23 cellular contexts compared by ENCODE assay signal in genomic region chr2:134307334-134307733, GRCh38.
A peak's percentile ranks its signal among the peaks of the same experiment; 100 is the strongest.
DNase-seq lines count a peak whose midpoint lies in the region; ATAC-seq and TF ChIP-seq lines count a peak whose summit lies in the region.
"Had no signal": no experiment of that assay in that cellular context is flagged by ENCODE, and none has a peak within 500 bp of the region (broad histone marks: within the 10 kb centered on the region; RNA-seq: fewer than 3 reads in every experiment).

No MANE protein-coding gene starts in this region.

- no peaks in the 10 kb centered on the region for H3K9me3 ChIP-seq in WERI-Rb-1 (ENCODE audit: severe bottlenecking)

- peak overlapping the region; percentile 33 for H3K27ac ChIP-seq in WERI-Rb-1
- H3K27ac ChIP-seq: KMS-11, VCaP had no signal

- no peak for TF ChIP-seq CTCF in WERI-Rb-1 (IDR thresholded peaks at IDR 0.05; ENCODE audit: low read depth, low read length)

- no peaks in the 10 kb centered on the region for H3K27me3 ChIP-seq in WERI-Rb-1 (ENCODE audit: insufficient read depth, low read depth, severe bottlenecking)

- no peaks in the 10 kb centered on the region for H3K27me3 Mint-ChIP-seq in stimulated activated naive CD8-positive, alpha-beta T cell treated with anti-CD3 and anti-CD28 coated beads, Interleukin-15, Interleukin-2, amounts not matched to agents 100 ng/mL and 50 ng/mL, for 24 hours
- H3K27me3 Mint-ChIP-seq in stimulated activated naive CD8-positive, alpha-beta T cell treated with anti-CD3 and anti-CD28 coated beads, Interleukin-15, amount 100 ng/mL, for 72 hours, result no peaks in the 10 kb centered on the region
- H3K27me3 Mint-ChIP-seq: activated CD4-positive, alpha-beta memory T cell treated with anti-CD3 and anti-CD28 coated beads for 36 hours; activated naive CD4-positive, alpha-beta T cell treated with anti-CD3 and anti-CD28 coated beads, Interleukin-2, amount 10 ng/mL, durations not matched to agents 7 days and 5 days; brain had no signal

- H3K36me3 Mint-ChIP-seq in stimulated activated naive CD8-positive, alpha-beta T cell treated with anti-CD3 and anti-CD28 coated beads, Interleukin-15, Interleukin-2, amounts not matched to agents 100 ng/mL and 50 ng/mL, for 24 hours (ENCODE audit: low read depth), result peaks cover 36% of the 10 kb centered on the region

- peaks cover 7% of the 10 kb centered on the region for H3K9me3 Mint-ChIP-seq in stimulated activated naive CD8-positive, alpha-beta T cell treated with anti-CD3 and anti-CD28 coated beads, Interleukin-15, Interleukin-2, amounts not matched to agents 100 ng/mL and 50 ng/mL, for 24 hours
- peaks cover 4 to 6% of the 10 kb centered on the region in 2 donors for H3K9me3 Mint-ChIP-seq in stimulated activated naive CD8-positive, alpha-beta T cell treated with anti-CD3 and anti-CD28 coated beads, Interleukin-15, amount 100 ng/mL, for 72 hours
- H3K9me3 Mint-ChIP-seq: nephron had no signal

- peak overlapping the region; percentile 2 for H3K27ac Mint-ChIP-seq in stimulated activated naive CD8-positive, alpha-beta T cell treated with anti-CD3 and anti-CD28 coated beads, Interleukin-15, Interleukin-2, amounts not matched to agents 100 ng/mL and 50 ng/mL, for 24 hours
- no peak overlapping the region for H3K27ac Mint-ChIP-seq in stimulated activated naive CD8-positive, alpha-beta T cell treated with anti-CD3 and anti-CD28 coated beads, Interleukin-15, amount 100 ng/mL, for 72 hours
- H3K27ac Mint-ChIP-seq: activated CD4-positive, alpha-beta memory T cell treated with anti-CD3 and anti-CD28 coated beads for 36 hours; activated naive CD4-positive, alpha-beta T cell treated with anti-CD3 and anti-CD28 coated beads, Interleukin-2, amount 10 ng/mL, durations not matched to agents 7 days and 5 days; brain; nephron had no signal

- H3K36me3 ChIP-seq in WERI-Rb-1, result no peaks in the 10 kb centered on the region; the same call in none of the 2 replicates

- no peak overlapping the region for H3K4me3 Mint-ChIP-seq in stimulated activated naive CD8-positive, alpha-beta T cell treated with anti-CD3 and anti-CD28 coated beads, Interleukin-15, Interleukin-2, amounts not matched to agents 100 ng/mL and 50 ng/mL, for 24 hours
- no peak overlapping the region for H3K4me3 Mint-ChIP-seq in stimulated activated naive CD8-positive, alpha-beta T cell treated with anti-CD3 and anti-CD28 coated beads, Interleukin-15, amount 100 ng/mL, for 72 hours
- H3K4me3 Mint-ChIP-seq: activated CD4-positive, alpha-beta memory T cell treated with anti-CD3 and anti-CD28 coated beads for 36 hours; activated naive CD4-positive, alpha-beta T cell treated with anti-CD3 and anti-CD28 coated beads, Interleukin-2, amount 10 ng/mL, durations not matched to agents 7 days and 5 days; brain; nephron had no signal

- no peak for DNase-seq in stimulated activated naive CD8-positive, alpha-beta T cell treated with anti-CD3 and anti-CD28 coated beads, Interleukin-15, amount 100 ng/mL, for 72 hours
- DNase-seq in WERI-Rb-1 (no peak), left kidney (ENCODE audit: low read depth, low spot score) (peak; percentile 65), amniotic stem cell (lab: John Stamatoyannopoulos, UW) (no peak), GF-D8 (lab: John Stamatoyannopoulos, UW) (no peak), NCI-H1694 (lab: John Stamatoyannopoulos, UW) (no peak)
- DNase-seq: ACHN; activated CD4-positive, alpha-beta memory T cell treated with anti-CD3 and anti-CD28 coated beads for 36 hours; activated naive CD4-positive, alpha-beta T cell treated with anti-CD3 and anti-CD28 coated beads, Interleukin-2, amount 10 ng/mL, durations not matched to agents 7 days and 5 days; DMS153; hypothalamus; kidney; NCI-H2107; NCI-H524 treated with DMSO at 0.1 percent for 48 hours; stimulated activated CD4-positive, alpha-beta T cell treated with anti-CD3 and anti-CD28 coated beads, Interleukin-2, amount 100 ng/mL, for 48 hours had no signal

- no peak for ATAC-seq in stimulated activated naive CD8-positive, alpha-beta T cell treated with anti-CD3 and anti-CD28 coated beads, Interleukin-15, amount 100 ng/mL, for 72 hours
- ATAC-seq in HG03457 (IDR thresholded peaks at IDR 0.05; ENCODE audit: unreplicated experiment), result no peak
- ATAC-seq: HCT116, Right ventricle myocardium inferior had no signal

- H3K4me1 Mint-ChIP-seq in stimulated activated naive CD8-positive, alpha-beta T cell treated with anti-CD3 and anti-CD28 coated beads, Interleukin-15, Interleukin-2, amounts not matched to agents 100 ng/mL and 50 ng/mL, for 24 hours (ENCODE audit: low read depth), result peaks cover 91% of the 10 kb centered on the region
- peaks cover 61% of the 10 kb centered on the region for H3K4me1 Mint-ChIP-seq in stimulated activated naive CD8-positive, alpha-beta T cell treated with anti-CD3 and anti-CD28 coated beads, Interleukin-15, amount 100 ng/mL, for 72 hours

- no peak overlapping the region for H3K4me3 ChIP-seq in WERI-Rb-1 (ENCODE audit: low read depth, low read length)
